Comparison of ENCODE assay signal across 28 cellular contexts in the genomic region with DNA sequence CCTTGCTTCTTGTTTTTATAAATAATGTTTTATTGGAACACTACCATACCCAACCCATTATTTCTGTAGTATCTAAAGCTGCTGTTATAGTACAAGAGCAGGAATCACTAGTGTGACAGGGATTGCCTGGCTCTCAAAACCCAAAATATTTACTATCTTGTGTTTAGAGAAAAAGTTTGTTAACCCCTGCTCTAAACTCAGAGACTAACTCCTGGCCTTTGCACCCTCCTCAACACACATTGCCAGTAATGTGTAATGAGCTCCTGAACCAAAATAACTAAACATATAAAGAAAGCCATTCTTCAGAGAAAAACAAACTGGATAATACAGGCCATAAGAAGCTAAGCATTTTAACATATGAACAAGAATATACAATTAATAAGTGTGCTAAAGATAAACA. TPM values are rescaled to one million over a fixed set of nuclear protein-coding genes. Genes with fewer than 3 reads are reported as not detected.
DNase-seq lines count a peak whose midpoint lies in the region; ATAC-seq, FAIRE-seq and TF ChIP-seq lines count a peak whose summit lies in the region.
"Had no signal": no experiment of that assay in that cellular context is flagged by ENCODE, and none has a peak within 500 bp of the region (broad histone marks: within the 10 kb centered on the region; RNA-seq: fewer than 3 reads in every experiment).

No MANE protein-coding gene starts in this region.

- POLR2A ChIA-PET in HepG2 (lab: Yijun Ruan, JAX), result no interaction called here

- TF ChIP-seq CTCF in HepG2 (CRISPR knock-in tag; IDR thresholded peaks at IDR 0.05), result no peak
- TF ChIP-seq CTCF in right lobe of liver (IDR thresholded peaks at IDR 0.05), result no peak
- TF ChIP-seq CTCF in neural progenitor cell (IDR thresholded peaks at IDR 0.05), result no peak

- H4K20me1 ChIP-seq in HepG2 (ENCODE audit: insufficient read depth, low read length), result no peaks in the 10 kb centered on the region
- H4K20me1 ChIP-seq in neural progenitor cell (ENCODE audit: low read depth), result no peaks in the 10 kb centered on the region
- H4K20me1 ChIP-seq: BLaER1 had no signal

- no peak for FAIRE-seq in HepG2 (lab: Jason Lieb, UNC)
- FAIRE-seq: A204.1, GM12878, GM12892, GM18507 had no signal

- no peak for DNase-seq in HepG2 (ENCODE audit: low spot score)
- DNase-seq in right lobe of liver, result no peak
- DNase-seq in neural progenitor cell (ENCODE audit: low spot score), result no peak
- DNase-seq in NCI-H2171 (lab: John Stamatoyannopoulos, UW), result no peak
- DNase-seq in SJCRH30, result no peak
- no peak for DNase-seq in NCI-H1694 treated with DMSO at 0.1 percent for 48 hours (lab: John Stamatoyannopoulos, UW)
- DNase-seq: 8988T; ACHN; BE2C; C1 segment of cervical spinal cord; CD4-positive, alpha-beta memory T cell; CD4-positive, CD25-positive, alpha-beta regulatory T cell; CD8-positive, alpha-beta memory T cell; COR-L47; DMS 273 treated with DMSO at 0.1 percent for 48 hours; DMS153; DMS53; DMS79; DND-41; EL; GDM1 had no signal

- no peak overlapping the region for H3K9ac ChIP-seq in HepG2 (ENCODE audit: insufficient read depth, low read depth, low read length)
- no peak overlapping the region for H3K9ac ChIP-seq in neural progenitor cell
- H3K9ac ChIP-seq: BLaER1 had no signal

- no peaks in the 10 kb centered on the region for H3K4me1 Mint-ChIP-seq in neural progenitor cell
- H3K4me1 Mint-ChIP-seq: CD14-positive monocyte; CD4-positive, alpha-beta memory T cell; CD4-positive, CD25-positive, alpha-beta regulatory T cell; CD8-positive, alpha-beta memory T cell had no signal

- TF ChIP-seq POLR2A in HepG2 (IDR thresholded peaks at IDR 0.05; ENCODE audit: insufficient read depth in 1 of 2, low read depth in 2 of 2, low read length in 2 of 2) (no peak), right lobe of liver (IDR thresholded peaks at IDR 0.05) (no peak)

- H2AFZ ChIP-seq in HepG2 (ENCODE audit: low read length) (no peak overlapping the region), neural progenitor cell (replicated peaks) (peak overlapping the region; percentile 54)

- H3K27me3 Mint-ChIP-seq in neural progenitor cell (ENCODE audit: insufficient read depth, low read depth), result no peaks in the 10 kb centered on the region
- H3K27me3 Mint-ChIP-seq: CD4-positive, CD25-positive, alpha-beta regulatory T cell had no signal

- ATAC-seq in HepG2 (0 out of 3 replicates have a peak, but pooled peaks have one; percentile 46), right lobe of liver (peak; percentile 92 to 99 (median 98))
- ATAC-seq: GM12878 had no signal

- intact Hi-C loops in HepG2 (cut with micrococcal nuclease; ENCODE audit: unreplicated experiment) (no loop called here), right lobe of liver (cut with DNase I) (no loop called here)

- peaks cover 8% of the 10 kb centered on the region for H3K4me1 ChIP-seq in HepG2 (ENCODE audit: insufficient read depth, low read length)
- peaks cover 0 to 6% (median 0%) of the 10 kb centered on the region in 4 donors for H3K4me1 ChIP-seq in right lobe of liver
- H3K4me1 ChIP-seq in neural progenitor cell, result no peaks in the 10 kb centered on the region
- H3K4me1 ChIP-seq in SJCRH30, result peaks cover 5% of the 10 kb centered on the region; the same call in 1 of the 2 replicates
- H3K4me1 ChIP-seq: BE2C, BLaER1 had no signal

- CTCF ChIA-PET in HepG2 (lab: Yijun Ruan, JAX; ENCODE audit: low intra/inter-chr PET ratio, low total read pairs), result no interaction called here

- H3F3A ChIP-seq in neural progenitor cell (ENCODE audit: low read depth), result no peaks in the 10 kb centered on the region

- peaks cover 9% of the 10 kb centered on the region for H3K9me3 Mint-ChIP-seq in neural progenitor cell
- H3K9me3 Mint-ChIP-seq: CD4-positive, alpha-beta memory T cell had no signal

- no peak for TF ChIP-seq RAD21 in HepG2 (CRISPR knock-in tag; IDR thresholded peaks at IDR 0.05)

- H3K27me3 ChIP-seq in HepG2 (ENCODE audit: control insufficient read depth in 1 of 2, insufficient read depth in 2 of 2, low read length in 2 of 2) (no peaks in the 10 kb centered on the region; a peak in 1 of 5 replicates), right lobe of liver (no peaks in the 10 kb centered on the region), neural progenitor cell (no peaks in the 10 kb centered on the region), SJCRH30 (no peaks in the 10 kb centered on the region)
- H3K27me3 ChIP-seq: BE2C, BLaER1 had no signal

- H3K27ac ChIP-seq in HepG2 (ENCODE audit: extremely low read length, insufficient read depth, low read length), result no peak overlapping the region
- peak overlapping the region in 1 of 3 donors; percentile 42 for H3K27ac ChIP-seq in right lobe of liver
- no peak overlapping the region for H3K27ac ChIP-seq in neural progenitor cell
- H3K27ac ChIP-seq in SJCRH30, result no peak overlapping the region
- H3K27ac ChIP-seq: BLaER1 had no signal

- TF ChIP-seq EP300 in HepG2 (IDR thresholded peaks at IDR 0.05; ENCODE audit: low read depth in 2 of 2, low read length in 2 of 2) (no peak), HepG2 (CRISPR knock-in tag; IDR thresholded peaks at IDR 0.05; ENCODE audit: borderline replicate concordance) (no peak)

- in situ Hi-C loops in HepG2 (cut with HindIII; ENCODE audit: extremely low pct_ligation_motif_present, low pct_unique_long_range_greater_than_20kb), result loop anchor here (25.0 kb wide), 1 partner anchor 1306 kb away; no protein-coding TSS in a partner anchor

- H3K4me2 ChIP-seq in HepG2 (ENCODE audit: low read depth, low read length) (no peak overlapping the region), neural progenitor cell (no peak overlapping the region)
- H3K4me2 ChIP-seq: BLaER1 had no signal

- no peak overlapping the region for H3K4me3 Mint-ChIP-seq in neural progenitor cell
- H3K4me3 Mint-ChIP-seq: CD14-positive monocyte; CD4-positive, alpha-beta memory T cell; CD4-positive, CD25-positive, alpha-beta regulatory T cell; CD8-positive, alpha-beta memory T cell had no signal

- H3K4me3 ChIP-seq in HepG2 (replicated peaks in 1 of 3; ENCODE audit: insufficient read depth in 1 of 3, low read depth in 2 of 3, low read length in 3 of 3), result no peak overlapping the region
- H3K4me3 ChIP-seq in right lobe of liver, result no peak overlapping the region
- no peak overlapping the region for H3K4me3 ChIP-seq in neural progenitor cell
- no peak overlapping the region for H3K4me3 ChIP-seq in SJCRH30
- H3K4me3 ChIP-seq: BLaER1, GM12878 had no signal

- BruUV-seq in HepG2 (replicated peaks; lab: Mats Ljungman, UMichigan), result no TSS peak

- H3K9me3 ChIP-seq in HepG2 (ENCODE audit: low read length) (no peaks in the 10 kb centered on the region), right lobe of liver (no peaks in the 10 kb centered on the region), neural progenitor cell (ENCODE audit: low read depth) (no peaks in the 10 kb centered on the region), SJCRH30 (replicated peaks) (no peaks in the 10 kb centered on the region)
- H3K9me3 ChIP-seq: BE2C, BLaER1 had no signal

- no peaks in the 10 kb centered on the region for H3K79me2 ChIP-seq in HepG2 (ENCODE audit: insufficient read depth, low read length)
- no peaks in the 10 kb centered on the region for H3K79me2 ChIP-seq in neural progenitor cell (ENCODE audit: low read depth)

- H3K27ac Mint-ChIP-seq in neural progenitor cell, result no peak overlapping the region
- H3K27ac Mint-ChIP-seq: CD14-positive monocyte; CD4-positive, alpha-beta memory T cell; CD4-positive, CD25-positive, alpha-beta regulatory T cell; CD8-positive, alpha-beta memory T cell had no signal

- no peaks in the 10 kb centered on the region for H3K36me3 ChIP-seq in HepG2 (replicated peaks in 1 of 2; ENCODE audit: control insufficient read depth in 1 of 2, insufficient read depth in 2 of 2, low read length in 2 of 2)
- H3K36me3 ChIP-seq in right lobe of liver, result no peaks in the 10 kb centered on the region
- H3K36me3 ChIP-seq in neural progenitor cell, result no peaks in the 10 kb centered on the region
- no peaks in the 10 kb centered on the region for H3K36me3 ChIP-seq in SJCRH30
- H3K36me3 ChIP-seq: BE2C, BLaER1 had no signal

- peaks cover 2% of the 10 kb centered on the region for H3K36me3 Mint-ChIP-seq in neural progenitor cell
- H3K36me3 Mint-ChIP-seq: CD14-positive monocyte; CD4-positive, alpha-beta memory T cell; CD4-positive, CD25-positive, alpha-beta regulatory T cell; CD8-positive, alpha-beta memory T cell had no signal

TF ChIP-seq in HepG2, 621 proteins besides CTCF, POLR2A, EP300 and RAD21:
- TF ChIP-seq ZNF350 (CRISPR knock-in tag; IDR thresholded peaks at IDR 0.05; ENCODE audit: borderline replicate concordance, low read depth) (no peak), TEAD3 (CRISPR knock-in tag; optimal IDR thresholded peaks at IDR 0.05; ENCODE audit: borderline replicate concordance) (no peak), ZNF20 (CRISPR knock-in tag; IDR thresholded peaks at IDR 0.05) (no peak), MTA1 (CRISPR knock-in tag; IDR thresholded peaks at IDR 0.05; ENCODE audit: borderline replicate concordance) (no peak)

RNA-seq across cellular contexts. Expression of gene FAT4, which starts 8.2 kb away (rescaled TPM):
- total RNA-seq in HepG2 (2016; rRNA removed; fragmentation: Illumina TruSeq; extraction: Trizol) (0.27 TPM in 2 replicates), right lobe of liver (1 to 10 TPM; 2.8 to 4.6 (median 3.6) TPM), neural progenitor cell (ENCODE audit: low replicate concordance) (7.4 and 8.5 TPM in 2 replicates)
- total RNA-seq in HepG2 (2016; cell fraction: cytosol; rRNA removed; fragmentation: Illumina TruSeq; extraction: Trizol; ENCODE audit: low read depth), result under 0.01 TPM in 1 of 2 replicates, not detected in the other
- total RNA-seq in HepG2 (2016; cell fraction: insoluble cytoplasmic fraction; rRNA removed; fragmentation: Illumina TruSeq; extraction: Trizol), result 0.24 and 0.28 TPM in 2 replicates
- total RNA-seq in HepG2 (2016; cell fraction: membrane; rRNA removed; fragmentation: Illumina TruSeq; extraction: Trizol), result 0.03 and 0.06 TPM in 2 replicates
- total RNA-seq in HepG2 (2016; cell fraction: nucleus; rRNA removed; fragmentation: Illumina TruSeq; extraction: Trizol), result 0.69 and 0.78 TPM in 2 replicates
- 0.69 and 1.2 TPM in 2 replicates for polyA plus RNA-seq in HepG2 (2011; rRNA removed)
- polyA plus RNA-seq in HepG2 (2011; cell fraction: cytosol; rRNA removed), result 0.42 and 0.63 TPM in 2 replicates
- 0.92 and 1.0 TPM in 2 replicates for polyA plus RNA-seq in HepG2 (2011; cell fraction: nucleus; rRNA removed)
- 0.25 and 0.79 TPM in 2 replicates for polyA plus RNA-seq in HepG2 (2012)
- not detected in 2 replicates for polyA plus RNA-seq in HepG2 (2016; cell fraction: cytosol; fragmentation: Illumina TruSeq; extraction: Trizol; ENCODE audit: low read depth)
- polyA plus RNA-seq in HepG2 (2016; cell fraction: insoluble cytoplasmic fraction; fragmentation: Illumina TruSeq; extraction: Trizol; ENCODE audit: low read depth), result 0.08 TPM in 2 replicates
- polyA plus RNA-seq in HepG2 (2016; cell fraction: membrane; fragmentation: Illumina TruSeq; extraction: Trizol; ENCODE audit: low read depth), result 0.02 TPM in 1 of 2 replicates, not detected in the other
- 0.24 and 0.29 TPM in 2 replicates for polyA plus RNA-seq in HepG2 (2016; cell fraction: nucleus; fragmentation: Illumina TruSeq; extraction: Trizol; ENCODE audit: insufficient read depth, low read depth)
- 0.94 and 2.7 TPM in 2 replicates for polyA minus RNA-seq in HepG2 (2011; rRNA and poly(A)+ RNA removed; ENCODE audit: low replicate concordance)
- polyA minus RNA-seq in HepG2 (2011; cell fraction: cytosol; rRNA and poly(A)+ RNA removed), result 1.4 and 2.4 TPM in 2 replicates
- 6.6 and 8.8 TPM in 2 replicates for polyA minus RNA-seq in HepG2 (2011; cell fraction: nucleus; rRNA and poly(A)+ RNA removed)
- 1.2 and 1.3 TPM in 2 replicates for total RNA-seq in SJCRH30 (2014; rRNA removed; shearing (Covaris generic))
- total RNA-seq: CD4-positive, alpha-beta memory T cell; G401 had no signal
- polyA plus RNA-seq: CD14-positive monocyte; CD4-positive, alpha-beta memory T cell; CD4-positive, CD25-positive, alpha-beta regulatory T cell; CD8-positive, alpha-beta memory T cell; GM12878 had no signal
